20 cellular contexts compared by ENCODE assay signal in the genomic region with DNA sequence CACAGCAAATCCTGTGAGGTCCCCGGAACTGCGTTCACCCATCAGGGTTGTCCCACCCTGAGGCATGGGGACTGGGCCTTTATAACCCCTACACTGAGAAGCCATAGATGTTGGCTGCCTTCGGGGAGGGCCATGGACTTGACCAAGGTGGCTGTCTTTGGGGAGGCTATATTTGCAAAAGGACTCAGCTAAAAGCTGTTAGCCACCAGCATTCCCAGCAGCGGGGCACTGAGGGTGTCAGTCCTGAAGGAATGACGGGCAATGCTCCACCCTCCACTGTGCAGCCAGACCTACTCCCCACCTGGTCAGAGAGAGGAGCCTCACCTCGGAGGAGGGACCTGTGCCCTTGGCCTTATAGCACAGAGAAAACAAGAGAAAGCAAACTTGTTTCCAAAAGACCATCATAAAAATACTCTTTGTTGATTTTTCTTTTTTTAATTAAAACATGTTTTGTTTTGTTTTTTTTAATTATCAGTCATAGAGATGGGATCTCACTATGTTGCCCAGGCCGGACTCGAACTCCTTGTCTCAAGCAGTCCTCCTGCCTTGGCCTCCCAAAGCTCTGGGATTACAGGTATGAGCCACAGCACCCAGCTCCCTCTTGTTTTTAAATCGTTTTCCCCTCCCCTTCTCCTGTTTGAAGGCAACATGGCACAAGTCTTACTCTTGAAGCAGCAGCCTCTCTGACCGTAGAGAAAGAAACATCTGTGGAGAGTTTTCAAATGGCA. TPM values are rescaled to one million over a fixed set of nuclear protein-coding genes. Genes with fewer than 3 reads are reported as not detected.
DNase-seq lines count a peak whose midpoint lies in the region; TF ChIP-seq lines count a peak whose summit lies in the region.
"Had no signal": no experiment of that assay in that cellular context is flagged by ENCODE, and none has a peak within 500 bp of the region (broad histone marks: within the 10 kb centered on the region; RNA-seq: fewer than 3 reads in every experiment).

No MANE protein-coding gene starts in this region.

- H3K36me3 Mint-ChIP-seq in chondrocyte (ENCODE audit: low read depth): no peaks in the 10 kb centered on the region
- H3K36me3 Mint-ChIP-seq: CD4-positive, CD25-positive, alpha-beta regulatory T cell had no signal

- intact Hi-C loops in posterior vena cava (cut with DNase I) (no loop called here), colonic mucosa (cut with DNase I) (no loop called here)

- CTCF ChIA-PET in HEK293 (lab: Yijun Ruan, JAX): interaction anchor here (0.7 to 2.0 kb wide), 3 partner anchors 100 to 254 kb away, joined by 3 to 8 read pairs (median 3); no protein-coding TSS in a partner anchor

- H3K4me3 ChIP-seq in HEK293 (ENCODE audit: low read depth, low read length): no peak overlapping the region
- H3K4me3 ChIP-seq in OCI-LY1 (ENCODE audit: low read depth, low read length, poor library complexity, severe bottlenecking): no peak overlapping the region
- H3K4me3 ChIP-seq in colonic mucosa: no peak overlapping the region
- H3K4me3 ChIP-seq: A549, HAP-1, SK-N-MC had no signal

- H3K9ac ChIP-seq in OCI-LY1 (ENCODE audit: low read length): no peak overlapping the region
- no peak overlapping the region for H3K9ac ChIP-seq in colonic mucosa (ENCODE audit: low read depth in 2 of 2, low read length in 2 of 2)

- H3F3A ChIP-seq in OCI-LY1 (ENCODE audit: insufficient read depth, low read length): no peaks in the 10 kb centered on the region

- no peaks in the 10 kb centered on the region for H3K9me3 ChIP-seq in HEK293 (ENCODE audit: control insufficient read depth, insufficient read depth, low read depth, low read length)
- H3K9me3 ChIP-seq in OCI-LY1 (ENCODE audit: low read length): peaks cover 9% of the 10 kb centered on the region
- H3K9me3 ChIP-seq in colonic mucosa: no peaks in the 10 kb centered on the region
- H3K9me3 ChIP-seq: HAP-1 had no signal

- no peaks in the 10 kb centered on the region for H3K79me2 ChIP-seq in OCI-LY1 (ENCODE audit: insufficient read depth, low read length)

- H3K27ac Mint-ChIP-seq in chondrocyte (ENCODE audit: unreplicated experiment): no peak overlapping the region

- no peaks in the 10 kb centered on the region for H3K4me1 ChIP-seq in HEK293 (ENCODE audit: control insufficient read depth, insufficient read depth, low read length)
- peaks cover 13% of the 10 kb centered on the region for H3K4me1 ChIP-seq in OCI-LY1 (ENCODE audit: insufficient read depth, low read length, severe bottlenecking)
- H3K4me1 ChIP-seq in colonic mucosa: no peaks in the 10 kb centered on the region
- H3K4me1 ChIP-seq: A549, HAP-1 had no signal

- H3K27ac ChIP-seq in HEK293 (ENCODE audit: extremely low read depth, low read depth, low read length): no peak overlapping the region
- H3K27ac ChIP-seq in OCI-LY1 (ENCODE audit: low read depth, low read length, poor library complexity, severe bottlenecking): peak overlapping the region; percentile 59
- no peak overlapping the region for H3K27ac ChIP-seq in colonic mucosa
- H3K27ac ChIP-seq: A549, SK-N-MC had no signal

- H3K4me2 ChIP-seq in OCI-LY1 (ENCODE audit: low read length): no peak overlapping the region
- H3K4me2 ChIP-seq: A549 had no signal

- H3K9me3 Mint-ChIP-seq in chondrocyte (ENCODE audit: low read depth): peaks cover 2% of the 10 kb centered on the region

- no peak for TF ChIP-seq CTCF in HEK293 (tag by site-specific recombination; IDR thresholded peaks at IDR 0.05)
- TF ChIP-seq CTCF in OCI-LY1 (IDR thresholded peaks at IDR 0.05; ENCODE audit: low read length): no peak
- TF ChIP-seq CTCF in chondrocyte (IDR thresholded peaks at IDR 0.05): no peak
- TF ChIP-seq CTCF in colonic mucosa (IDR thresholded peaks at IDR 0.05): no peak

- no peaks in the 10 kb centered on the region for H3K36me3 ChIP-seq in HEK293 (ENCODE audit: control insufficient read depth in 2 of 2, insufficient read depth in 1 of 2, low read length in 2 of 2)
- no peaks in the 10 kb centered on the region; the same call in 1 of the 2 replicates for H3K36me3 ChIP-seq in OCI-LY1 (ENCODE audit: insufficient read depth, low read length)
- no peaks in the 10 kb centered on the region for H3K36me3 ChIP-seq in colonic mucosa
- H3K36me3 ChIP-seq: HAP-1 had no signal

- DNase-seq in chondrocyte (ENCODE audit: low spot score): peak; percentile 42
- peak; percentile 73 for DNase-seq in posterior vena cava (ENCODE audit: low spot score)
- no peak for DNase-seq in amygdala (lab: John Stamatoyannopoulos, UW)
- DNase-seq in GM19240 (ENCODE audit: insufficient read length, low spot score): no peak
- DNase-seq in colonic mucosa: no peak
- DNase-seq: CD4-positive, CD25-positive, alpha-beta regulatory T cell; DMS79; MV-4-11; NCI-H1694; NCI-H2081; NCI-H2171; NCI-H446; NCI-H526; OCI-M1; SHP77 had no signal

- H3K4me1 Mint-ChIP-seq in chondrocyte (ENCODE audit: low read depth): peaks cover 14% of the 10 kb centered on the region
- H3K4me1 Mint-ChIP-seq: CD4-positive, CD25-positive, alpha-beta regulatory T cell had no signal

- H3K27me3 Mint-ChIP-seq in chondrocyte (ENCODE audit: low read depth): peaks cover 3% of the 10 kb centered on the region

- H3K27me3 ChIP-seq in OCI-LY1 (ENCODE audit: insufficient read depth, low read length): no peaks in the 10 kb centered on the region
- H3K27me3 ChIP-seq in colonic mucosa: no peaks in the 10 kb centered on the region

- no peaks in the 10 kb centered on the region for H3K9me2 ChIP-seq in OCI-LY1 (ENCODE audit: low read depth, low read length)

- POLR2A ChIA-PET in HEK293 (lab: Yijun Ruan, JAX): no interaction called here

- no peaks in the 10 kb centered on the region for H4K20me1 ChIP-seq in OCI-LY1 (ENCODE audit: insufficient read depth, low read length)

- no peak overlapping the region; the same call in 1 of the 2 replicates for H2AFZ ChIP-seq in OCI-LY1 (ENCODE audit: low read length)

- no peak overlapping the region for H3K4me3 Mint-ChIP-seq in chondrocyte (ENCODE audit: unreplicated experiment)
- H3K4me3 Mint-ChIP-seq: CD4-positive, CD25-positive, alpha-beta regulatory T cell had no signal

TF ChIP-seq in HEK293, 187 proteins besides CTCF, POLR2A, EP300 and RAD21:
- TF ChIP-seq, protein P1, sequence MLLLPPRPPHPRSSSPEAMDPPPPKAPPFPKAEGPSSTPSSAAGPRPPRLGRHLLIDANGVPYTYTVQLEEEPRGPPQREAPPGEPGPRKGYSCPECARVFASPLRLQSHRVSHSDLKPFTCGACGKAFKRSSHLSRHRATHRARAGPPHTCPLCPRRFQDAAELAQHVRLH (tag by site-specific recombination; IDR thresholded peaks at IDR 0.05): no peak
- TF ChIP-seq ZNF121 (tag by site-specific recombination; IDR thresholded peaks at IDR 0.05): 0 out of 2 replicates have a peak, but pooled peaks have one; percentile 36
- TF ChIP-seq, protein P2, sequence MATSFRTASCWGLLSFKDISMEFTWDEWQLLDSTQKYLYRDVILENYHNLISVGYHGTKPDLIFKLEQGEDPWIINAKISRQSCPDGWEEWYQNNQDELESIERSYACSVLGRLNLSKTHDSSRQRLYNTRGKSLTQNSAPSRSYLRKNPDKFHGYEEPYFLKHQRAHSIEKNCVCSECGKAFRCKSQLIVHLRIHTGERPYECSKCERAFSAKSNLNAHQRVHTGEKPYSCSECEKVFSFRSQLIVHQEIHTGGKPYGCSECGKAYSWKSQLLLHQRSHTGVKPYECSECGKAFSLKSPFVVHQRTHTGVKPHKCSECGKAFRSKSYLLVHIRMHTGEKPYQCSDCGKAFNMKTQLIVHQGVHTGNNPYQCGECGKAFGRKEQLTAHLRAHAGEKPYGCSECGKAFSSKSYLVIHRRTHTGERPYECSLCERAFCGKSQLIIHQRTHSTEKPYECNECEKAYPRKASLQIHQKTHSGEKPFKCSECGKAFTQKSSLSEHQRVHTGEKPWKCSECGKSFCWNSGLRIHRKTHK (tag by site-specific recombination; IDR thresholded peaks at IDR 0.05): no peak

RNA-seq across cellular contexts. Expression of a gene that starts 26.7 kb away (rescaled TPM):
- total RNA-seq in chondrocyte (112 to 154 TPM (median 118 TPM) in 3 replicates), posterior vena cava (100 to 1,000 TPM in 1 of 2 donors, 10 to 100 TPM in 1; 87.6 to 120 TPM), colonic mucosa (10 to 100 TPM; 68.5 to 97.5 TPM)

Comparison
In these comparisons a context has a peak if more than half of its experiments do, and no peak if none do; other contexts are left out.
1. DNase-seq: peak in chondrocyte (single experiment) and posterior vena cava (single experiment); none in amygdala (0 of 56), GM19240 (single experiment) and colonic mucosa (single experiment).